ENCODE assay signal across 32 cellular contexts in genomic region chr7:5432691-5433090, GRCh38.
"Had no signal": no experiment of that assay in that cellular context is flagged by ENCODE, and none has a peak within 500 bp of the region (broad histone marks: within the 10 kb centered on the region; RNA-seq: fewer than 3 reads in every experiment).

No MANE protein-coding gene starts in this region.

- ATAC-seq: naive thymus-derived CD4-positive, alpha-beta T cell; natural killer cell; psoas muscle; right cardiac atrium; sciatic nerve; stimulated activated memory B cell treated with anti-CD40 and anti-IgM and Interleukin-4, amounts not matched to agents 10 μg/mL and 1 μg/mL and 100 μg/mL, for 72 hours; stimulated activated naive CD8-positive, alpha-beta T cell treated with anti-CD3 and anti-CD28 coated beads, Interleukin-15, amount 100 ng/mL, for 72 hours; stimulated activated naive CD8-positive, alpha-beta T cell treated with anti-CD3 and anti-CD28 coated beads, Interleukin-15, Interleukin-2, amounts not matched to agents 100 U/mL and 50 U/mL, for 24 hours; upper lobe of right lung had no signal

- H3K36me3 ChIP-seq: neural progenitor cell, ovary, transverse colon, upper lobe of right lung, vagina had no signal

- H2AFZ ChIP-seq: neural progenitor cell, parathyroid adenoma had no signal

- H3K4me3 Mint-ChIP-seq: naive thymus-derived CD4-positive, alpha-beta T cell; natural killer cell; stimulated activated memory B cell treated with anti-CD40 and anti-IgM and Interleukin-4, amounts not matched to agents 10 μg/mL and 1 μg/mL and 100 μg/mL, for 72 hours; stimulated activated naive CD8-positive, alpha-beta T cell treated with anti-CD3 and anti-CD28 coated beads, Interleukin-15, amount 100 ng/mL, for 72 hours; type B pancreatic cell had no signal

- H3K36me3 Mint-ChIP-seq: natural killer cell; stimulated activated memory B cell treated with anti-CD40 and anti-IgM and Interleukin-4, amounts not matched to agents 10 μg/mL and 1 μg/mL and 100 μg/mL, for 72 hours had no signal

- H3K27ac Mint-ChIP-seq: naive thymus-derived CD4-positive, alpha-beta T cell; natural killer cell; neural progenitor cell; progenitor cell of endocrine pancreas; stimulated activated memory B cell treated with anti-CD40 and anti-IgM and Interleukin-4, amounts not matched to agents 10 μg/mL and 1 μg/mL and 100 μg/mL, for 72 hours; stimulated activated naive CD8-positive, alpha-beta T cell treated with anti-CD3 and anti-CD28 coated beads, Interleukin-15, amount 100 ng/mL, for 72 hours had no signal

- H3K27me3 ChIP-seq: ovary, suprapubic skin, testis, tibial artery, transverse colon, upper lobe of right lung, vagina had no signal

- H3K4me3 ChIP-seq: neural progenitor cell, ovary, psoas muscle, skin epidermis, smooth muscle cell, spleen, suprapubic skin, testis, tibial artery, transverse colon, upper lobe of right lung, vagina had no signal

- H3K9me3 ChIP-seq: psoas muscle, testis, tibial artery, transverse colon, upper lobe of right lung, vagina had no signal

- DNase-seq: naive thymus-derived CD4-positive, alpha-beta T cell; natural killer cell; occipital lobe; ovary; posterior cingulate gyrus; psoas muscle; right cardiac atrium; spleen; stimulated activated CD4-positive, alpha-beta T cell treated with anti-CD3 and anti-CD28 coated beads, Interleukin-12 subunit alpha, Interleukin-12 subunit beta, amount 100 ng/mL, for 4 hours; stimulated activated CD4-positive, alpha-beta T cell treated with anti-CD3 and anti-CD28 coated beads, Interleukin-1b, Interleukin-23, amount 100 ng/mL, for 48 hours; stimulated activated CD4-positive, alpha-beta T cell treated with anti-CD3 and anti-CD28 coated beads, Interleukin-4, amount 100 ng/mL, for 1 hour; stimulated activated CD4-positive, alpha-beta T cell treated with anti-CD3 and anti-CD28 coated beads, Interleukin-4, amount 100 ng/mL, for 4 hours; stimulated activated CD8-positive, alpha-beta memory T cell treated with anti-CD3 and anti-CD28 coated beads, Interleukin-4, amount 100 ng/mL, for 48 hours; stimulated activated naive CD4-positive, alpha-beta T cell; stimulated activated naive CD8-positive, alpha-beta T cell treated with anti-CD3 and anti-CD28 coated beads, Interleukin-15, amount 100 ng/mL, for 72 hours; stimulated activated naive CD8-positive, alpha-beta T cell treated with anti-CD3 and anti-CD28 coated beads, Interleukin-15, Interleukin-2, amounts not matched to agents 100 U/mL and 50 U/mL, for 24 hours; substantia nigra; testis; tibial artery; transverse colon; upper lobe of right lung had no signal

- H3K9ac ChIP-seq: neural progenitor cell, parathyroid adenoma had no signal

- H3K27me3 Mint-ChIP-seq: progenitor cell of endocrine pancreas had no signal

- H3K27ac ChIP-seq: neural progenitor cell, ovary, parathyroid adenoma, psoas muscle, skin epidermis, spleen, suprapubic skin, testis, tibial artery, transverse colon, upper lobe of right lung, vagina had no signal

- H3K4me2 ChIP-seq: neural progenitor cell, smooth muscle cell had no signal

- H3K9me3 Mint-ChIP-seq: natural killer cell, nephron, type B pancreatic cell had no signal
